In the genomic region with DNA sequence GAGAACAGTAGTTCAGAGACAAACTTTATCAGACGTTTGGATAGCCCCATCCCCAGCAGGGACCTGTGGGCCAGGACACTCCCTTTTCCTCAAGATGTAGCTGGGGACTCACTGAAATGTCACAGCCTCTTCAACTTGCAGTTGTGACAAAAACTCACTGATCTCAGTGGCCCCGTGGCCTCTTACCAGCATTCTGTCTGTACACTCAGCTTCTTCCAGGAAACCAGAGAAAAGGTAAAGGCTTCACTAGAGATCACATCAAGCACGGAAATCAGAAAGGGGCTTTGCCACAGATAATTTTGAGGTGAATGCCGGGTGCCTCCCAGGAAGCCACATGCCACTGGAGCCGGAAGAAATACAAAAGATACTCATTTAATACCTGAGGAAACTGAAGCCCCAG, we compare ENCODE assay signal across 18 cellular contexts.
DNase-seq lines count a peak whose midpoint lies in the region; ATAC-seq and TF ChIP-seq lines count a peak whose summit lies in the region.
"Had no signal": no experiment of that assay in that cellular context is flagged by ENCODE, and none has a peak within 500 bp of the region (broad histone marks: within the 10 kb centered on the region; RNA-seq: fewer than 3 reads in every experiment).

No MANE protein-coding gene starts in this region.

- ATAC-seq in activated CD4-positive, CD25-positive, alpha-beta regulatory T cell treated with anti-CD3 and anti-CD28 coated beads, Interleukin-2, amount 50 U/mL, for 24 hours: peak; percentile 44 to 52
- ATAC-seq in HG03139 (IDR thresholded peaks at IDR 0.05; ENCODE audit: unreplicated experiment): no peak
- ATAC-seq: K562, natural killer cell had no signal

- TF ChIP-seq CTCF in GM13976 (IDR thresholded peaks at IDR 0.05; ENCODE audit: borderline replicate concordance, control extremely low read depth, extremely low read depth, insufficient read depth, missing control alignments): no peak

- in situ Hi-C loops in GM13976 (cut with MboI; ENCODE audit: low sequenced_read_pairs, unreplicated experiment): no loop called here

- DNase-seq in activated CD4-positive, CD25-positive, alpha-beta regulatory T cell (lab: John Stamatoyannopoulos, UW): no peak
- DNase-seq in activated CD4-positive, alpha-beta T cell treated with anti-CD3 and anti-CD28 coated beads, Interleukin-2, amount 50 U/mL, for 1 hour: peak; percentile 7
- DNase-seq in activated naive CD4-positive, alpha-beta T cell treated with anti-CD3 and anti-CD28 coated beads, Interleukin-2, amount 50 U/mL, for 16 hours: peak; percentile 18
- peak; percentile 13 for DNase-seq in stimulated activated CD8-positive, alpha-beta memory T cell treated with anti-CD3 and anti-CD28 coated beads, Interleukin-15, amount 100 ng/mL, for 1 hour (ENCODE audit: low read depth)
- DNase-seq in GM13976 (ENCODE audit: low spot score) (no peak), hippocampal formation (lab: John Stamatoyannopoulos, UW) (no peak)
- DNase-seq: adrenal gland, DMS53, H9, head of caudate nucleus, natural killer cell, NCI-H1048, NCI-H2107, NCI-H748 treated with DMSO at 0.1 percent for 48 hours, PC-9 had no signal

Comparison
In these comparisons a context has a peak if more than half of its experiments do, and no peak if none do; other contexts are left out.
1. DNase-seq: peak in activated CD4-positive, alpha-beta T cell treated with anti-CD3 and anti-CD28 coated beads, Interleukin-2, amount 50 U/mL, for 1 hour (single experiment), activated naive CD4-positive, alpha-beta T cell treated with anti-CD3 and anti-CD28 coated beads, Interleukin-2, amount 50 U/mL, for 16 hours (single experiment) and stimulated activated CD8-positive, alpha-beta memory T cell treated with anti-CD3 and anti-CD28 coated beads, Interleukin-15, amount 100 ng/mL, for 1 hour (single experiment); none in activated CD4-positive, CD25-positive, alpha-beta regulatory T cell (0 of 4), GM13976 (single experiment) and hippocampal formation (0 of 2).